ENCODE assay signal across 16 cellular contexts in genomic region chr16:62738631-62739030, GRCh38.
DNase-seq lines count a peak whose midpoint lies in the region; TF ChIP-seq lines count a peak whose summit lies in the region.
"Had no signal": no experiment of that assay in that cellular context is flagged by ENCODE, and none has a peak within 500 bp of the region (broad histone marks: within the 10 kb centered on the region; RNA-seq: fewer than 3 reads in every experiment).

No MANE protein-coding gene starts in this region.

- H3K27me3 ChIP-seq in thyroid gland: no peaks in the 10 kb centered on the region
- no peaks in the 10 kb centered on the region for H3K27me3 ChIP-seq in spleen (replicated peaks in 1 of 7)
- H3K27me3 ChIP-seq: BE2C had no signal

- no peaks in the 10 kb centered on the region for H3K4me1 ChIP-seq in thyroid gland
- no peaks in the 10 kb centered on the region for H3K4me1 ChIP-seq in spleen
- H3K4me1 ChIP-seq: BE2C had no signal

- TF ChIP-seq CTCF in thyroid gland (IDR thresholded peaks at IDR 0.05): no peak
- no peak for TF ChIP-seq CTCF in GM10266 (IDR thresholded peaks at IDR 0.05; ENCODE audit: control insufficient read depth, insufficient read depth, low read depth, missing control alignments)
- TF ChIP-seq CTCF in spleen (IDR thresholded peaks at IDR 0.05 in 8 of 11, conservative IDR thresholded peaks at IDR 0.05 in 3 of 11): no peak

- 13 to 25% methylated on average over 2 of the region's 2 CpGs for WGBS in thyroid gland, 2 donors
- WGBS in spleen, 5 donors: 65 to 92% (median 79%) methylated on average over 2 of the region's 2 CpGs

- H3K36me3 Mint-ChIP-seq in activated T-helper 1 cell treated with anti-CD3 and anti-CD28 coated beads, Interleukin-12 subunit alpha, Interleukin-12 subunit beta, Interleukin-2, Interleukin-4 antibody, amounts not matched to agents 30 ng/mL and 10 ng/mL and 1 ng/mL, durations not matched to agents 14 hours and 24 hours and 36 hours (ENCODE audit: low read depth): no peaks in the 10 kb centered on the region
- H3K36me3 Mint-ChIP-seq: CD8-positive, alpha-beta T cell had no signal

- H3K27ac ChIP-seq in thyroid gland: no peak overlapping the region
- no peak overlapping the region for H3K27ac ChIP-seq in spleen
- H3K27ac ChIP-seq: 22Rv1, KMS-11 had no signal

- H3K4me3 ChIP-seq in thyroid gland (replicated peaks in 1 of 3) (no peak overlapping the region), spleen (no peak overlapping the region)

- no peaks in the 10 kb centered on the region for H3K27me3 Mint-ChIP-seq in activated T-helper 1 cell treated with anti-CD3 and anti-CD28 coated beads, Interleukin-12 subunit alpha, Interleukin-12 subunit beta, Interleukin-2, Interleukin-4 antibody, amounts not matched to agents 30 ng/mL and 10 ng/mL and 1 ng/mL, durations not matched to agents 14 hours and 24 hours and 36 hours (ENCODE audit: insufficient read depth)

- DNase-seq in DMS 273 (lab: John Stamatoyannopoulos, UW; ENCODE audit: unreplicated experiment) (peak; percentile 19), DMS 273 treated with DMSO at 0.1 percent for 48 hours (lab: John Stamatoyannopoulos, UW) (no peak), cerebellar cortex (ENCODE audit: low spot score) (peak; percentile 17), midbrain (lab: John Stamatoyannopoulos, UW) (peak; percentile 67), thyroid gland (peak; percentile 71 to 79), GM10266 (ENCODE audit: extremely low spot score) (no peak), spleen (no peak)
- DNase-seq in activated T-helper 1 cell treated with anti-CD3 and anti-CD28 coated beads, Interleukin-12 subunit alpha, Interleukin-12 subunit beta, Interleukin-2, Interleukin-4 antibody, amounts not matched to agents 30 ng/mL and 10 ng/mL and 1 ng/mL, durations not matched to agents 14 hours and 24 hours and 36 hours (ENCODE audit: low spot score): no peak
- DNase-seq: BE2C; CD8-positive, alpha-beta T cell; H9; NCI-H1694 treated with DMSO at 0.1 percent for 48 hours; RPMI8226; SIG-M5 had no signal

- peaks cover 19% of the 10 kb centered on the region for H3K9me3 Mint-ChIP-seq in activated T-helper 1 cell treated with anti-CD3 and anti-CD28 coated beads, Interleukin-12 subunit alpha, Interleukin-12 subunit beta, Interleukin-2, Interleukin-4 antibody, amounts not matched to agents 30 ng/mL and 10 ng/mL and 1 ng/mL, durations not matched to agents 14 hours and 24 hours and 36 hours
- H3K9me3 Mint-ChIP-seq: H9 had no signal

- no peaks in the 10 kb centered on the region for H3K4me1 Mint-ChIP-seq in activated T-helper 1 cell treated with anti-CD3 and anti-CD28 coated beads, Interleukin-12 subunit alpha, Interleukin-12 subunit beta, Interleukin-2, Interleukin-4 antibody, amounts not matched to agents 30 ng/mL and 10 ng/mL and 1 ng/mL, durations not matched to agents 14 hours and 24 hours and 36 hours (ENCODE audit: low read depth)

- H3K36me3 ChIP-seq in thyroid gland: no peaks in the 10 kb centered on the region
- no peaks in the 10 kb centered on the region for H3K36me3 ChIP-seq in spleen
- H3K36me3 ChIP-seq: BE2C had no signal

- H3K27ac Mint-ChIP-seq in activated T-helper 1 cell treated with anti-CD3 and anti-CD28 coated beads, Interleukin-12 subunit alpha, Interleukin-12 subunit beta, Interleukin-2, Interleukin-4 antibody, amounts not matched to agents 30 ng/mL and 10 ng/mL and 1 ng/mL, durations not matched to agents 14 hours and 24 hours and 36 hours: no peak overlapping the region
- H3K27ac Mint-ChIP-seq: CD8-positive, alpha-beta T cell; H9 had no signal

- H3K9me3 ChIP-seq in thyroid gland (no peaks in the 10 kb centered on the region), spleen (peaks cover 0 to 17% (median 0%) of the 10 kb centered on the region in 8 donors)
- H3K9me3 ChIP-seq: BE2C had no signal

- TF ChIP-seq POLR2A in thyroid gland (IDR thresholded peaks at IDR 0.05) (no peak), spleen (IDR thresholded peaks at IDR 0.05) (no peak)

- intact Hi-C loops in thyroid gland (cut with DNase I) (no loop called here), spleen (cut with DNase I; ENCODE audit: low total_unique reads) (no loop called here)
- intact Hi-C loops in activated T-helper 1 cell treated with anti-CD3 and anti-CD28 coated beads, Interleukin-12 subunit alpha, Interleukin-12 subunit beta, Interleukin-2, Interleukin-4 antibody, amounts not matched to agents 30 ng/mL and 10 ng/mL and 1 ng/mL, durations not matched to agents 14 hours and 24 hours and 36 hours (cut with micrococcal nuclease): no loop called here

- H3K4me3 Mint-ChIP-seq in activated T-helper 1 cell treated with anti-CD3 and anti-CD28 coated beads, Interleukin-12 subunit alpha, Interleukin-12 subunit beta, Interleukin-2, Interleukin-4 antibody, amounts not matched to agents 30 ng/mL and 10 ng/mL and 1 ng/mL, durations not matched to agents 14 hours and 24 hours and 36 hours: no peak overlapping the region
- H3K4me3 Mint-ChIP-seq: CD8-positive, alpha-beta T cell; H9 had no signal

Comparison
In these comparisons a context has a peak if more than half of its experiments do, and no peak if none do; other contexts are left out.
1. DNase-seq: peak in DMS 273 (single experiment), cerebellar cortex (single experiment), midbrain (single experiment) and thyroid gland (2 of 2); none in DMS 273 treated with DMSO at 0.1 percent for 48 hours (single experiment), GM10266 (single experiment), activated T-helper 1 cell treated with anti-CD3 and anti-CD28 coated beads, Interleukin-12 subunit alpha, Interleukin-12 subunit beta, Interleukin-2, Interleukin-4 antibody, amounts not matched to agents 30 ng/mL and 10 ng/mL and 1 ng/mL, durations not matched to agents 14 hours and 24 hours and 36 hours (single experiment) and spleen (single experiment).